In genomic region chrX:148389629-148390028, GRCh38 we compare ENCODE assay signal across 23 cellular contexts.
"Had no signal": no experiment of that assay in that cellular context is flagged by ENCODE, and none has a peak within 500 bp of the region (broad histone marks: within the 10 kb centered on the region; RNA-seq: fewer than 3 reads in every experiment).

No MANE protein-coding gene starts in this region.

- H3K9me3 Mint-ChIP-seq: natural killer cell had no signal

- H3K4me1 Mint-ChIP-seq: natural killer cell, neural crest cell had no signal

- H3K27ac Mint-ChIP-seq: natural killer cell had no signal

- H3K36me3 ChIP-seq: heart right ventricle, spleen, stomach, thoracic aorta, transverse colon had no signal

- H3K4me1 ChIP-seq: heart right ventricle, spleen, stomach, transverse colon had no signal

- H3K27ac ChIP-seq: heart right ventricle, spleen, stomach, thoracic aorta, transverse colon had no signal

- H3K4me3 Mint-ChIP-seq: natural killer cell, neural crest cell had no signal

- H3K4me3 ChIP-seq: heart right ventricle, mucosa of descending colon, spleen, stomach, thoracic aorta, transverse colon had no signal

- H3K36me3 Mint-ChIP-seq: natural killer cell had no signal

- H3K9me3 ChIP-seq: heart right ventricle, mucosa of descending colon, spleen, thoracic aorta, transverse colon had no signal

- ATAC-seq: esophagus mucosa, heart right ventricle, mucosa of descending colon, natural killer cell, sciatic nerve had no signal

- FAIRE-seq: endometrium, frontal cortex, islet of Langerhans had no signal

- DNase-seq: effector memory CD4-positive, alpha-beta T cell; heart right ventricle; hypothalamus; kidney glomerular epithelial cell; mammary epithelial cell; mucosa of descending colon; natural killer cell; posterior cingulate gyrus; spleen; stimulated activated CD4-positive, alpha-beta T cell treated with anti-CD3 and anti-CD28 coated beads, Interleukin-15, amount 100 ng/mL, for 24 hours; stimulated activated CD4-positive, alpha-beta T cell treated with anti-CD3 and anti-CD28 coated beads, Interleukin-1b, Interleukin-23, amount 100 ng/mL, for 48 hours; stimulated activated CD4-positive, alpha-beta T cell treated with anti-CD3 and anti-CD28 coated beads, Interleukin-4, amount 100 ng/mL, for 24 hours; stimulated activated naive CD4-positive, alpha-beta T cell; stomach; substantia nigra; transverse colon had no signal

- H3K27me3 ChIP-seq: heart right ventricle, spleen, stomach, transverse colon had no signal
